ENCODE assay signal across 1 cellular context in the genomic region with DNA sequence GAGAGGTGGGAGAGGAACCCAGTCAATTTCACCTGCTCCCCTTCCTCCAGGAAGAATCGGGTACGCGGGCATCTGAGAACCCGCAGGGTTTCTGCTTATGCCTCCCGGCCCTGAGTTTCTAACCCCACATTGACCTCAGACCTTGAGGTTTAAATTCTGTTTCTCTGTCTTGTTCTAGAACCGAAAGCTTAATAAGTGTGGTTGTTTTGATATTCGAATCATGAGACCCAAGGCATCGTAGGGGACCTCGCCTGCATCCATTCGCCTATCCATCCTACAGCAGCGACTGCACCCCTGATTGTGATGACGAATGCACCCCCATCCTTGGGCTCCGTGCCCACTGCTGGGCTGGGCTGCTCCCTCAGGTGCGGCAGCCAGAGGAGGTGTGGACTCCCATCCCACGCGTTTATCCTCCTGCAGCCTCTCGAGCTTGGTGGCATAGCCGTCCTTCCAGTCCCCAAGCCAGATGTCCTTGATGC.
TF ChIP-seq lines count a peak whose summit lies in the region.

No MANE protein-coding gene starts in this region.

TF ChIP-seq in HepG2, 621 proteins besides CTCF, POLR2A, EP300 and RAD21 (continued from another document):
- TF ChIP-seq, protein P1, sequence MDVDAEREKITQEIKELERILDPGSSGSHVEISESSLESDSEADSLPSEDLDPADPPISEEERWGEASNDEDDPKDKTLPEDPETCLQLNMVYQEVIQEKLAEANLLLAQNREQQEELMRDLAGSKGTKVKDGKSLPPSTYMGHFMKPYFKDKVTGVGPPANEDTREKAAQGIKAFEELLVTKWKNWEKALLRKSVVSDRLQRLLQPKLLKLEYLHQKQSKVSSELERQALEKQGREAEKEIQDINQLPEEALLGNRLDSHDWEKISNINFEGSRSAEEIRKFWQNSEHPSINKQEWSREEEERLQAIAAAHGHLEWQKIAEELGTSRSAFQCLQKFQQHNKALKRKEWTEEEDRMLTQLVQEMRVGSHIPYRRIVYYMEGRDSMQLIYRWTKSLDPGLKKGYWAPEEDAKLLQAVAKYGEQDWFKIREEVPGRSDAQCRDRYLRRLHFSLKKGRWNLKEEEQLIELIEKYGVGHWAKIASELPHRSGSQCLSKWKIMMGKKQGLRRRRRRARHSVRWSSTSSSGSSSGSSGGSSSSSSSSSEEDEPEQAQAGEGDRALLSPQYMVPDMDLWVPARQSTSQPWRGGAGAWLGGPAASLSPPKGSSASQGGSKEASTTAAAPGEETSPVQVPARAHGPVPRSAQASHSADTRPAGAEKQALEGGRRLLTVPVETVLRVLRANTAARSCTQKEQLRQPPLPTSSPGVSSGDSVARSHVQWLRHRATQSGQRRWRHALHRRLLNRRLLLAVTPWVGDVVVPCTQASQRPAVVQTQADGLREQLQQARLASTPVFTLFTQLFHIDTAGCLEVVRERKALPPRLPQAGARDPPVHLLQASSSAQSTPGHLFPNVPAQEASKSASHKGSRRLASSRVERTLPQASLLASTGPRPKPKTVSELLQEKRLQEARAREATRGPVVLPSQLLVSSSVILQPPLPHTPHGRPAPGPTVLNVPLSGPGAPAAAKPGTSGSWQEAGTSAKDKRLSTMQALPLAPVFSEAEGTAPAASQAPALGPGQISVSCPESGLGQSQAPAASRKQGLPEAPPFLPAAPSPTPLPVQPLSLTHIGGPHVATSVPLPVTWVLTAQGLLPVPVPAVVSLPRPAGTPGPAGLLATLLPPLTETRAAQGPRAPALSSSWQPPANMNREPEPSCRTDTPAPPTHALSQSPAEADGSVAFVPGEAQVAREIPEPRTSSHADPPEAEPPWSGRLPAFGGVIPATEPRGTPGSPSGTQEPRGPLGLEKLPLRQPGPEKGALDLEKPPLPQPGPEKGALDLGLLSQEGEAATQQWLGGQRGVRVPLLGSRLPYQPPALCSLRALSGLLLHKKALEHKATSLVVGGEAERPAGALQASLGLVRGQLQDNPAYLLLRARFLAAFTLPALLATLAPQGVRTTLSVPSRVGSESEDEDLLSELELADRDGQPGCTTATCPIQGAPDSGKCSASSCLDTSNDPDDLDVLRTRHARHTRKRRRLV (CRISPR knock-in tag; IDR thresholded peaks at IDR 0.05) = no peak
- TF ChIP-seq CBFB (CRISPR knock-in tag; IDR thresholded peaks at IDR 0.05) = no peak
- TF ChIP-seq ZFP41 (CRISPR knock-in tag; IDR thresholded peaks at IDR 0.05; ENCODE audit: borderline replicate concordance) = no peak
- TF ChIP-seq ZNF235 (CRISPR knock-in tag; IDR thresholded peaks at IDR 0.05; ENCODE audit: borderline replicate concordance) = no peak
- no peak for TF ChIP-seq BHLHE40 (IDR thresholded peaks at IDR 0.05; ENCODE audit: low read length)
- no peak for TF ChIP-seq TP53 (CRISPR knock-in tag; conservative IDR thresholded peaks at IDR 0.05)
- TF ChIP-seq ZNF557 (CRISPR knock-in tag; IDR thresholded peaks at IDR 0.05) = no peak
- TF ChIP-seq, protein P2, sequence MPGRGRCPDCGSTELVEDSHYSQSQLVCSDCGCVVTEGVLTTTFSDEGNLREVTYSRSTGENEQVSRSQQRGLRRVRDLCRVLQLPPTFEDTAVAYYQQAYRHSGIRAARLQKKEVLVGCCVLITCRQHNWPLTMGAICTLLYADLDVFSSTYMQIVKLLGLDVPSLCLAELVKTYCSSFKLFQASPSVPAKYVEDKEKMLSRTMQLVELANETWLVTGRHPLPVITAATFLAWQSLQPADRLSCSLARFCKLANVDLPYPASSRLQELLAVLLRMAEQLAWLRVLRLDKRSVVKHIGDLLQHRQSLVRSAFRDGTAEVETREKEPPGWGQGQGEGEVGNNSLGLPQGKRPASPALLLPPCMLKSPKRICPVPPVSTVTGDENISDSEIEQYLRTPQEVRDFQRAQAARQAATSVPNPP (CRISPR knock-in tag; IDR thresholded peaks at IDR 0.05) = no peak
- no peak for TF ChIP-seq MED1 (CRISPR knock-in tag; IDR thresholded peaks at IDR 0.05)
TF ChIP-seq in HepG2: peak in this region for 0.
